Comparison of ENCODE assay signal across 8 cellular contexts in genomic region chr1:39919545-39919944, GRCh38. TPM values are rescaled to one million over a fixed set of nuclear protein-coding genes. Genes with fewer than 3 reads are reported as not detected.
A peak's percentile ranks its signal among the peaks of the same experiment; 100 is the strongest.
DNase-seq lines count a peak whose midpoint lies in the region; ATAC-seq and TF ChIP-seq lines count a peak whose summit lies in the region.

No MANE protein-coding gene starts in this region.

- no peak overlapping the region for H3K4me3 ChIP-seq in MM.1S (ENCODE audit: low read length)

- no peaks in the 10 kb centered on the region for H3K79me2 ChIP-seq in MM.1S (ENCODE audit: low read length)

- H3F3A ChIP-seq in MM.1S (ENCODE audit: insufficient read depth, low read length) = no peaks in the 10 kb centered on the region

- H4K20me1 ChIP-seq in MM.1S (ENCODE audit: insufficient read depth, low read length) = no peaks in the 10 kb centered on the region

- H3K9me3 ChIP-seq in MM.1S (replicated peaks; ENCODE audit: insufficient read depth, low read length) = no peaks in the 10 kb centered on the region

- no peaks in the 10 kb centered on the region for H3K36me3 ChIP-seq in MM.1S (replicated peaks; ENCODE audit: insufficient read depth, low read length)

- H3K9me2 ChIP-seq in MM.1S (replicated peaks; ENCODE audit: insufficient read depth, low read length) = no peaks in the 10 kb centered on the region

- peak overlapping the region; percentile 45 for H2AFZ ChIP-seq in MM.1S (ENCODE audit: low read length)

- no peaks in the 10 kb centered on the region for H3K27me3 ChIP-seq in MM.1S (replicated peaks; ENCODE audit: insufficient read depth, low read length)

- in situ Hi-C loops in GM13976 (cut with MboI; ENCODE audit: low sequenced_read_pairs, unreplicated experiment) = loop anchor here (25.0 kb wide), 1 partner anchor 107 kb away; no protein-coding TSS in a partner anchor

- intact Hi-C loops in left cardiac atrium (cut with DNase I) = no loop called here
- intact Hi-C loops in sciatic nerve (cut with DNase I) = no loop called here

- no peaks in the 10 kb centered on the region for H3K4me1 ChIP-seq in MM.1S (ENCODE audit: low read length)

- peak; percentile 58 for DNase-seq in A172 (ENCODE audit: low spot score)
- DNase-seq in GM13976 (ENCODE audit: low spot score) = peak; percentile 86
- peak; percentile 79 for DNase-seq in MM.1S
- peak; percentile 62 for DNase-seq in RPMI7951 (ENCODE audit: low read depth)
- peak; percentile 42 for DNase-seq in activated naive CD4-positive, alpha-beta T cell treated with anti-CD3 and anti-CD28 coated beads, Interleukin-2, amount 50 U/mL, for 16 hours
- DNase-seq in left cardiac atrium = no peak
- DNase-seq in sciatic nerve (ENCODE audit: low spot score) = no peak

- H3K9ac ChIP-seq in MM.1S (ENCODE audit: low read length) = no peak overlapping the region

- TF ChIP-seq CTCF in GM13976 (IDR thresholded peaks at IDR 0.05; ENCODE audit: borderline replicate concordance, control extremely low read depth, extremely low read depth, insufficient read depth, missing control alignments) = peak; percentile 67
- TF ChIP-seq CTCF in MM.1S (IDR thresholded peaks at IDR 0.05; ENCODE audit: low read length) = peak; percentile 72

- H3K4me2 ChIP-seq in MM.1S (ENCODE audit: low read depth, low read length) = no peak overlapping the region

- no peak overlapping the region for H3K27ac ChIP-seq in MM.1S (ENCODE audit: low read length)

- peak; percentile 78 to 87 for ATAC-seq in left cardiac atrium
- peak; percentile 48 for ATAC-seq in sciatic nerve
- no peak for ATAC-seq in GM21576 (IDR thresholded peaks at IDR 0.05; ENCODE audit: unreplicated experiment)

RNA-seq across cellular contexts. Expression of gene MYCL, which starts 17.8 kb away (rescaled TPM):
- 0.43 and 1.5 TPM in 2 replicates for total RNA-seq in A172 (2014; rRNA removed; shearing (Covaris generic))
- 0.10 and 0.12 TPM in 2 replicates for total RNA-seq in RPMI7951 (2014; rRNA removed; shearing (Covaris generic))
- total RNA-seq in left cardiac atrium = under 1 TPM; 0.76 to 0.77 TPM
- total RNA-seq in sciatic nerve = 2.5 TPM

RNA-seq across cellular contexts. Expression of gene MFSD2A, which starts 35.4 kb away (rescaled TPM):
- total RNA-seq in A172 (2014; rRNA removed; shearing (Covaris generic)) = 1.8 and 3.0 TPM in 2 replicates
- 7.9 and 8.1 TPM in 2 replicates for total RNA-seq in RPMI7951 (2014; rRNA removed; shearing (Covaris generic))
- 1 to 10 TPM; 3.7 to 3.8 TPM for total RNA-seq in left cardiac atrium
- total RNA-seq in sciatic nerve = 12.3 TPM

RNA-seq across cellular contexts. Expression of gene TRIT1, which starts 36.2 kb away (rescaled TPM):
- total RNA-seq in A172 (2014; rRNA removed; shearing (Covaris generic)) = 23.2 and 38.1 TPM in 2 replicates
- total RNA-seq in RPMI7951 (2014; rRNA removed; shearing (Covaris generic)) = 23.7 and 29.8 TPM in 2 replicates
- total RNA-seq in left cardiac atrium = 10 to 100 TPM; 13.0 to 20.5 TPM
- 21.6 TPM for total RNA-seq in sciatic nerve

Comparison
In these comparisons a context has a peak if more than half of its experiments do, and no peak if none do; other contexts are left out.
1. DNase-seq: peak in A172 (single experiment), GM13976 (single experiment), MM.1S (single experiment), RPMI7951 (single experiment) and activated naive CD4-positive, alpha-beta T cell treated with anti-CD3 and anti-CD28 coated beads, Interleukin-2, amount 50 U/mL, for 16 hours (single experiment); none in left cardiac atrium (single experiment) and sciatic nerve (single experiment).